ENCODE assay signal across 19 cellular contexts in the genomic region with DNA sequence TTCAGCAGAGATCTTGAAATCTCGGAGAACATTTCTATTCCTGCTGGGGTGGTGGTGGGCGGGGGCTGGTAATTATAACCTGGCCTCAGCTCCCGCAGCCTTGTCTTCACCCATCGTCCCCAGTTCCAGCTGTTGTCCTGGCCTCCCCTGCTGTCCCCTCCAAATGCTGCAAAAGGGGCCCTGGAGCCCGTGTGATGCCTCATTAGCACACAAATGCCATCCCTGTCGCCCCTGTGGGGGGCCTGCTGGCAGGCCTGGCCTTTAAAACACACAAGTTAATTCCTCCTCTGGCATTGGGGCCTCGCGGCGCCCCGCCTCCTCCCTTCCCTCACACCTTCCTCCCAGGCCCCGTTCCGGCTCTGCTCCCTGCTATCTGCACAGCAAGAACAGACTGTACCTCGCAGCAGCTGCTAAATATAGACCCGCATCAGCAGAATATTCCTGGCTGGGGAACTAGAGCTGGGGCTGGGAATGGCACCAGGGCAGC.
A peak's percentile ranks its signal among the peaks of the same experiment; 100 is the strongest.
DNase-seq lines count a peak whose midpoint lies in the region; TF ChIP-seq lines count a peak whose summit lies in the region.
"Had no signal": no experiment of that assay in that cellular context is flagged by ENCODE, and none has a peak within 500 bp of the region (broad histone marks: within the 10 kb centered on the region; RNA-seq: fewer than 3 reads in every experiment).

No MANE protein-coding gene starts in this region.

- WGBS in esophagus muscularis mucosa, result 33% methylated on average over 13 of the region's 14 CpGs
- WGBS in suprapubic skin, result 45% methylated on average over 14 of the region's 14 CpGs

- TF ChIP-seq EP300 in esophagus muscularis mucosa (IDR thresholded peaks at IDR 0.05), result peak; percentile 17
- TF ChIP-seq EP300 in suprapubic skin (IDR thresholded peaks at IDR 0.05), result no peak

- H3K36me3 ChIP-seq in esophagus muscularis mucosa (no peaks in the 10 kb centered on the region), suprapubic skin (no peaks in the 10 kb centered on the region)
- H3K36me3 ChIP-seq: ascending aorta had no signal

- H3K36me3 Mint-ChIP-seq in progenitor cell of endocrine pancreas (ENCODE audit: insufficient read depth) (no peaks in the 10 kb centered on the region), mesothelial cell of epicardium (no peaks in the 10 kb centered on the region)
- H3K36me3 Mint-ChIP-seq: CD4-positive, CD25-positive, alpha-beta regulatory T cell; stimulated activated naive B cell treated with anti-CD40 and anti-IgM and Interleukin-4, amounts not matched to agents 10 μg/mL and 1 μg/mL and 100 μg/mL, for 72 hours had no signal

- H3K27ac Mint-ChIP-seq in progenitor cell of endocrine pancreas (no peak overlapping the region), mesothelial cell of epicardium (no peak overlapping the region)
- H3K27ac Mint-ChIP-seq: effector memory CD8-positive, alpha-beta T cell; stimulated activated naive B cell treated with anti-CD40 and anti-IgM and Interleukin-4, amounts not matched to agents 10 μg/mL and 1 μg/mL and 100 μg/mL, for 72 hours had no signal

- H3K9me3 ChIP-seq in esophagus muscularis mucosa, result no peaks in the 10 kb centered on the region
- no peaks in the 10 kb centered on the region for H3K9me3 ChIP-seq in suprapubic skin
- H3K9me3 ChIP-seq: ascending aorta had no signal

- DNase-seq in DMS 273 (lab: John Stamatoyannopoulos, UW; ENCODE audit: unreplicated experiment) (peak; percentile 58), DMS 273 treated with DMSO at 0.1 percent for 48 hours (lab: John Stamatoyannopoulos, UW) (no peak), esophagus muscularis mucosa (ENCODE audit: extremely low spot score) (no peak), myocyte (ENCODE audit: low read depth) (peak; percentile 33), suprapubic skin (ENCODE audit: low spot score in 2 of 2) (no peak), COLO668 (lab: John Stamatoyannopoulos, UW; ENCODE audit: unreplicated experiment) (no peak), progenitor cell of endocrine pancreas (ENCODE audit: low spot score, unreplicated experiment) (no peak), mesothelial cell of epicardium (ENCODE audit: low spot score in 2 of 2, unreplicated experiment in 2 of 2) (no peak)
- DNase-seq: activated T-cell treated with anti-CD3 and anti-CD28 coated beads, Interleukin-2, amount 50 U/mL, for 48 hours; CD4-positive, CD25-positive, alpha-beta regulatory T cell; effector memory CD8-positive, alpha-beta T cell; foreskin keratinocyte; GM23248; NCI-H1436; NCI-H82; stimulated activated naive B cell treated with anti-CD40 and anti-IgM and Interleukin-4, amounts not matched to agents 10 μg/mL and 1 μg/mL and 100 μg/mL, for 72 hours; T-helper 2 cell had no signal

- H3K4me1 ChIP-seq in esophagus muscularis mucosa (peaks cover 12 to 22% (median 15%) of the 10 kb centered on the region in 4 donors), suprapubic skin (no peaks in the 10 kb centered on the region)
- H3K4me1 ChIP-seq: ascending aorta, foreskin keratinocyte had no signal

- H3K4me3 Mint-ChIP-seq in progenitor cell of endocrine pancreas (ENCODE audit: low read depth), result no peak overlapping the region
- no peak overlapping the region for H3K4me3 Mint-ChIP-seq in mesothelial cell of epicardium
- H3K4me3 Mint-ChIP-seq: CD4-positive, CD25-positive, alpha-beta regulatory T cell; effector memory CD8-positive, alpha-beta T cell; stimulated activated naive B cell treated with anti-CD40 and anti-IgM and Interleukin-4, amounts not matched to agents 10 μg/mL and 1 μg/mL and 100 μg/mL, for 72 hours had no signal

- H3K4me3 ChIP-seq in esophagus muscularis mucosa (no peak overlapping the region), suprapubic skin (no peak overlapping the region)
- H3K4me3 ChIP-seq: ascending aorta, GM23248 had no signal

- TF ChIP-seq CTCF in esophagus muscularis mucosa (IDR thresholded peaks at IDR 0.05) (no peak), suprapubic skin (IDR thresholded peaks at IDR 0.05) (no peak), progenitor cell of endocrine pancreas (IDR thresholded peaks at IDR 0.05; ENCODE audit: unreplicated experiment) (no peak), mesothelial cell of epicardium (IDR thresholded peaks at IDR 0.05; ENCODE audit: unreplicated experiment) (no peak)

- TF ChIP-seq POLR2A in esophagus muscularis mucosa (IDR thresholded peaks at IDR 0.05; ENCODE audit: low read depth) (no peak), suprapubic skin (IDR thresholded peaks at IDR 0.05) (no peak)

- intact Hi-C loops in esophagus muscularis mucosa (cut with DNase I), result no loop called here

- H3K9me3 Mint-ChIP-seq in progenitor cell of endocrine pancreas (ENCODE audit: low read depth) (no peaks in the 10 kb centered on the region), mesothelial cell of epicardium (no peaks in the 10 kb centered on the region)
- H3K9me3 Mint-ChIP-seq: CD4-positive, CD25-positive, alpha-beta regulatory T cell; effector memory CD8-positive, alpha-beta T cell; stimulated activated naive B cell treated with anti-CD40 and anti-IgM and Interleukin-4, amounts not matched to agents 10 μg/mL and 1 μg/mL and 100 μg/mL, for 72 hours had no signal

- peak overlapping the region; percentile 43 to 63 (median 56) for H3K27ac ChIP-seq in esophagus muscularis mucosa (replicated peaks in 1 of 4)
- H3K27ac ChIP-seq in suprapubic skin, result no peak overlapping the region
- H3K27ac ChIP-seq: ascending aorta, foreskin keratinocyte, GM23248, KMS-11 had no signal

- peaks cover 53% of the 10 kb centered on the region for H3K27me3 Mint-ChIP-seq in progenitor cell of endocrine pancreas
- peaks cover 62% of the 10 kb centered on the region for H3K27me3 Mint-ChIP-seq in mesothelial cell of epicardium (ENCODE audit: low read depth)

- H3K27me3 ChIP-seq in esophagus muscularis mucosa, result peaks cover 0 to 19% (median 5%) of the 10 kb centered on the region in 4 donors
- peaks cover 37% of the 10 kb centered on the region for H3K27me3 ChIP-seq in suprapubic skin
- H3K27me3 ChIP-seq: ascending aorta had no signal

- H3K4me1 Mint-ChIP-seq in progenitor cell of endocrine pancreas (ENCODE audit: low read depth) (no peaks in the 10 kb centered on the region), mesothelial cell of epicardium (no peaks in the 10 kb centered on the region)
- H3K4me1 Mint-ChIP-seq: CD4-positive, CD25-positive, alpha-beta regulatory T cell; stimulated activated naive B cell treated with anti-CD40 and anti-IgM and Interleukin-4, amounts not matched to agents 10 μg/mL and 1 μg/mL and 100 μg/mL, for 72 hours had no signal

Comparison
In these comparisons a context has a peak if more than half of its experiments do, and no peak if none do; other contexts are left out.
1. DNase-seq: peak in DMS 273 (single experiment) and myocyte (single experiment); none in DMS 273 treated with DMSO at 0.1 percent for 48 hours (single experiment), esophagus muscularis mucosa (single experiment), suprapubic skin (0 of 2), COLO668 (single experiment), progenitor cell of endocrine pancreas (single experiment) and mesothelial cell of epicardium (0 of 2).